8 cellular contexts compared by ENCODE assay signal in genomic region chr12:107402041-107403022, GRCh38.
DNase-seq lines count a peak whose midpoint lies in the region; ATAC-seq lines count a peak whose summit lies in the region.

No MANE protein-coding gene starts in this region.

- DNase-seq in ELR (ENCODE audit: low read depth) = peak; percentile 82
- DNase-seq in Jurkat, Clone E6-1 (ENCODE audit: low read depth, low spot score) = peak; percentile 54
- peak; percentile 1 for DNase-seq in SHP77 treated with DMSO at 0.1 percent for 48 hours (lab: John Stamatoyannopoulos, UW)
- peak; percentile 82 for DNase-seq in activated effector memory CD4-positive, alpha-beta T cell treated with anti-CD3 and anti-CD28 coated beads, Interleukin-2, amount 50 U/mL, for 16 hours
- peak; percentile 31 for DNase-seq in left ventricle myocardium superior
- DNase-seq in stimulated activated CD4-positive, alpha-beta T cell treated with anti-CD3 and anti-CD28 coated beads, Interleukin-1b, Interleukin-23, amount 100 ng/mL, for 24 hours (ENCODE audit: low read depth in 4 of 4, low spot score in 1 of 4) = peak; percentile 33 to 52 (median 40)
- DNase-seq in cerebellar nuclear complex (lab: John Stamatoyannopoulos, UW) = no peak
- no peak for DNase-seq in cortex of kidney (lab: John Stamatoyannopoulos, UW)

- intact Hi-C loops in left ventricle myocardium superior (cut with micrococcal nuclease) = no loop called here

- no peak overlapping the region for H3K4me3 ChIP-seq in Jurkat, Clone E6-1 (ENCODE audit: low read length)

- no peak for ATAC-seq in left ventricle myocardium superior

Comparison
In these comparisons a context has a peak if more than half of its experiments do, and no peak if none do; other contexts are left out.
1. DNase-seq: peak in ELR (single experiment), Jurkat, Clone E6-1 (single experiment), SHP77 treated with DMSO at 0.1 percent for 48 hours (single experiment), activated effector memory CD4-positive, alpha-beta T cell treated with anti-CD3 and anti-CD28 coated beads, Interleukin-2, amount 50 U/mL, for 16 hours (single experiment), left ventricle myocardium superior (single experiment) and stimulated activated CD4-positive, alpha-beta T cell treated with anti-CD3 and anti-CD28 coated beads, Interleukin-1b, Interleukin-23, amount 100 ng/mL, for 24 hours (4 of 4); none in cerebellar nuclear complex (0 of 2) and cortex of kidney (single experiment).